Comparison of ENCODE assay signal across 8 cellular contexts in the genomic region with DNA sequence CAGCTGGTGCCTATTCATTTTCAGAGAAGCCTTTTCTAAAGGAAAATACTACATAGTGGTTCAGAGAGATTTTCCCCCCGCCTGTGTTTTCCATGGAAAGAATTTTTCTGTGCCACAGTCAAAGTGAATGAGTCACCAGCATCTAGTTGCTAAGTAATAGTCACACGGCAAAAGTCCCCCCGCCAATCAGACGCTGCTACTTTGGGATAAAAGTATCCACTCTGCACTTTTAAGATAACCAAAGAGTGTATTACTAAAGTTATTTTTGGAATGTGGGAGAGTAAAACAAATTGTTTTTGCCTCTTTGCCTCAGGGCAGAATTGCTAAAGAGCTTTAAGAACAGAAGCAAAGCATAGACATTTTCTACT. TPM values are rescaled to one million over a fixed set of nuclear protein-coding genes. Genes with fewer than 3 reads are reported as not detected.
DNase-seq lines count a peak whose midpoint lies in the region; ATAC-seq and TF ChIP-seq lines count a peak whose summit lies in the region.

No MANE protein-coding gene starts in this region.

- H3K9me3 ChIP-seq in left lung, result no peaks in the 10 kb centered on the region

- peak; percentile 6 for DNase-seq in NCI-H1694 treated with DMSO at 0.1 percent for 48 hours (lab: John Stamatoyannopoulos, UW)
- DNase-seq in NCI-H1694 (lab: John Stamatoyannopoulos, UW), result no peak
- peak in 40 of 61 donors; percentile 1 to 89 (median 24) for DNase-seq in caudate nucleus (lab: John Stamatoyannopoulos, UW)
- DNase-seq in left lung, result peak in 1 of 2 donors; percentile 81
- DNase-seq in ureter (ENCODE audit: low spot score), result peak; percentile 56
- DNase-seq in activated naive CD4-positive, alpha-beta T cell treated with anti-CD3 and anti-CD28 coated beads, Interleukin-2, amount 50 U/mL, for 16 hours, result no peak
- DNase-seq in NCI-H2029 treated with DMSO at 0.1 percent for 48 hours (lab: John Stamatoyannopoulos, UW), result no peak

- intact Hi-C loops in left lung (cut with DNase I), result no loop called here

- peaks cover 13 to 36% of the 10 kb centered on the region in 2 donors for H3K4me1 ChIP-seq in left lung

- TF ChIP-seq CTCF in left lung (IDR thresholded peaks at IDR 0.05), result no peak

- no peaks in the 10 kb centered on the region for H3K36me3 ChIP-seq in left lung

- no peak overlapping the region for H3K4me3 ChIP-seq in left lung

- H3K27ac ChIP-seq in caudate nucleus (ENCODE audit: low read depth, low read length) (peak overlapping the region; percentile 83), left lung (peak overlapping the region; percentile 60 to 84)

- peaks cover 0 to 38% of the 10 kb centered on the region in 2 donors for H3K27me3 ChIP-seq in left lung

- peak; percentile 74 for ATAC-seq in left lung
- no peak for ATAC-seq in HG03039 (IDR thresholded peaks at IDR 0.05; ENCODE audit: unreplicated experiment)

RNA-seq across cellular contexts. Expression of a gene that starts 23.5 kb away (rescaled TPM):
- total RNA-seq in left lung, result 100 to 1,000 TPM in 1 of 2 donors, 10 to 100 TPM in 1; 80.5 to 195 TPM
- total RNA-seq in ureter, result 129 TPM

Comparison
In these comparisons a context has a peak if more than half of its experiments do, and no peak if none do; other contexts are left out.
1. DNase-seq: peak in NCI-H1694 treated with DMSO at 0.1 percent for 48 hours (single experiment), caudate nucleus (40 of 61) and ureter (single experiment); none in NCI-H1694 (single experiment), activated naive CD4-positive, alpha-beta T cell treated with anti-CD3 and anti-CD28 coated beads, Interleukin-2, amount 50 U/mL, for 16 hours (single experiment) and NCI-H2029 treated with DMSO at 0.1 percent for 48 hours (single experiment).